12 cellular contexts compared by ENCODE assay signal in the genomic region with DNA sequence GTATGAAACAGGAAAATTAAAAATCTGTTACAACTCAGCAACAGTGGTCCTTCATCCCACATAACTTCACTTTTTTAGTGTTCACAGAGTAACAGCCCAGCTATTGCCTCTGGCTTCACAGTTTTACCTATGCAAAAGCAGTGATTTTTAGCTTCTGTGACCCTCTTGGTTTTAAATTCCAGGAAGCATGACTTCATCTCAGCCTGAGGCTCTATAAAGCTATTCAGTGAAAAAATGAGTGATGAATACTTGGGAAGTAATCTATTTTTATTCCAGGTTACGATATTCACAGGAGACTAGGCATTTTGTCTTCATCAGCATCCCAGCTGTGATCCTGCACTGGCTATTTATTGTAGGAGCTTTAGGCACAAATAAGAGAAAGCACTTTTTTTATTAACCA.
DNase-seq lines count a peak whose midpoint lies in the region; ATAC-seq and TF ChIP-seq lines count a peak whose summit lies in the region.
"Had no signal": no experiment of that assay in that cellular context is flagged by ENCODE, and none has a peak within 500 bp of the region (broad histone marks: within the 10 kb centered on the region; RNA-seq: fewer than 3 reads in every experiment).

No MANE protein-coding gene starts in this region.

- 19% methylated on average over 1 of the region's 1 CpG for WGBS in prostate gland

- no peaks in the 10 kb centered on the region for H3K9me3 ChIP-seq in prostate gland

- H3K27ac ChIP-seq in prostate gland = no peak overlapping the region

- H3K27me3 ChIP-seq in prostate gland (replicated peaks; ENCODE audit: insufficient read depth) = no peaks in the 10 kb centered on the region

- no peaks in the 10 kb centered on the region for H3K4me1 ChIP-seq in prostate gland (replicated peaks)

- TF ChIP-seq POLR2A in prostate gland (IDR thresholded peaks at IDR 0.05) = no peak

- DNase-seq in EH (ENCODE audit: low read depth) = peak; percentile 90
- DNase-seq in NCI-H226 = peak; percentile 80
- DNase-seq in epithelial cell of esophagus (ENCODE audit: low read depth) = peak; percentile 83
- DNase-seq in non-pigmented ciliary epithelial cell (ENCODE audit: low read depth) = peak; percentile 42
- DNase-seq in prostate gland (ENCODE audit: low spot score) = no peak
- no peak for DNase-seq in NCI-H510A treated with DMSO at 0.1 percent for 48 hours (lab: John Stamatoyannopoulos, UW)
- DNase-seq in Right ventricle myocardium superior = no peak
- DNase-seq: CD4-positive, CD25-positive, alpha-beta regulatory T cell; cortex of kidney; stimulated activated CD4-positive, alpha-beta T cell treated with anti-CD3 and anti-CD28 coated beads, Interleukin-2, amount 100 ng/mL, for 48 hours had no signal

- no peak for TF ChIP-seq CTCF in epithelial cell of esophagus (IDR thresholded peaks at IDR 0.05; ENCODE audit: insufficient read depth, low read depth, low read length, missing control alignments)
- TF ChIP-seq CTCF in prostate gland (IDR thresholded peaks at IDR 0.05) = no peak

- no peak overlapping the region for H3K4me3 ChIP-seq in epithelial cell of esophagus (ENCODE audit: low read length)
- no peak overlapping the region for H3K4me3 ChIP-seq in prostate gland

- no peak for ATAC-seq in GM21529 (IDR thresholded peaks at IDR 0.05; ENCODE audit: unreplicated experiment)
- ATAC-seq in Right ventricle myocardium superior (ENCODE audit: poor library complexity) = no peak
- ATAC-seq: activated CD4-positive, CD25-positive, alpha-beta regulatory T cell treated with anti-CD3 and anti-CD28 coated beads, Interleukin-2, amount 50 U/mL, for 24 hours had no signal

- intact Hi-C loops in prostate gland (cut with DNase I) (loop anchor here (10.0 kb wide), 1 partner anchor 198 kb away; no protein-coding TSS in a partner anchor), Right ventricle myocardium superior (cut with DNase I) (no loop called here)

- no peaks in the 10 kb centered on the region for H3K36me3 ChIP-seq in prostate gland

Comparison
In these comparisons a context has a peak if more than half of its experiments do, and no peak if none do; other contexts are left out.
1. DNase-seq: peak in EH (single experiment), NCI-H226 (single experiment), epithelial cell of esophagus (single experiment) and non-pigmented ciliary epithelial cell (single experiment); none in prostate gland (single experiment), NCI-H510A treated with DMSO at 0.1 percent for 48 hours (single experiment) and Right ventricle myocardium superior (single experiment).